In the genomic region with DNA sequence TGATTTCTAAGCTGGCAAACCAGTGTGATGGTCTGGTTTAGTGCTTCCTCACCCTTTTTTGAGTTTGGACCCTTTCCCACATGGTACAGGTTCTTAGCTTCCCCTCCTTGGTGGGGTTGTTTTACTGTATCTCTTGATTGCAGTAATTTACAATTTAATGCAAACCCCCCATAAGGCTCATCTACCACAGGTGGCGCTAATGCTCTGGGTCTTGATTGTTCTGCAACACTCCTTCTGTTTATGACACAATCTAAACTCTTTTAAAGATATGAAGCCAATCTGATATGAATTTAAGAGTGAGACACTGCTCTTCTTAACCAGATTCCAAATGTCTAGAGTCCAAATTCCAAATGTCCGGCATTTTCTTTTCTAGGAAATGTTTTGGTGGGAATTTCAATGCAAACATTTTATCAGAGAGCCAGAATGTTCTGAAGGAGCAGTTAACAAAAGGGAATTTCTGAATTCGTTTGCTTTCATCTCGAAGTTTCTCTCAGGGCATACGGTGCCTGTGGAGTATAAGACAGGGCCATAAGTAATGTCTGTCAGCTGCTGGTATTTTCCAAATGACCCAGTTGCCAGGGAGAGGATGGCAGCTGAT, we compare ENCODE assay signal across 8 cellular contexts.
DNase-seq lines count a peak whose midpoint lies in the region; ATAC-seq and TF ChIP-seq lines count a peak whose summit lies in the region.

No MANE protein-coding gene starts in this region.

- H3K36me3 ChIP-seq in neutrophil: peaks cover 35% of the 10 kb centered on the region

- H3K27ac ChIP-seq in neutrophil: peak overlapping the region; percentile 49

- CTCF ChIA-PET in Calu3 (lab: Charles Lee): no interaction called here

- no peaks in the 10 kb centered on the region for H3K9me3 ChIP-seq in neutrophil

- H3K4me1 Mint-ChIP-seq in Calu3 (ENCODE audit: low read depth, unreplicated experiment) (peaks cover under 1% of the 10 kb centered on the region), HFFc6 (ENCODE audit: low read depth) (no peaks in the 10 kb centered on the region; the same call in 1 of the 2 replicates)

- H3K4me3 Mint-ChIP-seq in Calu3 (ENCODE audit: low read depth, unreplicated experiment) (no peak overlapping the region), HFFc6 (no peak overlapping the region)

- H3K27me3 ChIP-seq in neutrophil: no peaks in the 10 kb centered on the region

- intact Hi-C loops in Calu3 (cut with micrococcal nuclease; ENCODE audit: unreplicated experiment): no loop called here

- H3K27ac Mint-ChIP-seq in Calu3 (ENCODE audit: unreplicated experiment) (no peak overlapping the region), HFFc6 (no peak overlapping the region)

- H3K27me3 Mint-ChIP-seq in Calu3 (ENCODE audit: unreplicated experiment) (no peaks in the 10 kb centered on the region), HFFc6 (ENCODE audit: insufficient read depth) (peaks cover 3% of the 10 kb centered on the region; the same call in 1 of the 2 replicates)

- H3K4me3 ChIP-seq in neutrophil (ENCODE audit: low read depth in 1 of 2, low read length in 1 of 2): no peak overlapping the region

- H3K36me3 Mint-ChIP-seq in Calu3 (ENCODE audit: insufficient read depth, unreplicated experiment): peaks cover 33% of the 10 kb centered on the region
- no peaks in the 10 kb centered on the region for H3K36me3 Mint-ChIP-seq in HFFc6 (ENCODE audit: low read depth)

- DNase-seq in Calu3 (peak; percentile 25), HFFc6 (peak; percentile 39), dermis blood vessel endothelial cell (peak; percentile 77)

- H3K4me1 ChIP-seq in neutrophil (ENCODE audit: control insufficient read depth in 1 of 2, insufficient read depth in 1 of 2, low read depth in 1 of 2, low read length in 1 of 2): peaks cover 0 to 3% of the 10 kb centered on the region in 2 experiments

- peak; percentile 43; the same call in 1 of the 3 replicates for ATAC-seq in SK-N-SH treated with all-trans-retinoic acid at 6 μM for 48 hours
- ATAC-seq in HG02798 (IDR thresholded peaks at IDR 0.05; ENCODE audit: poor library complexity, unreplicated experiment): no peak
- no peak for ATAC-seq in HG03442 (IDR thresholded peaks at IDR 0.05; ENCODE audit: unreplicated experiment)
- ATAC-seq in HG03460 (IDR thresholded peaks at IDR 0.05; ENCODE audit: unreplicated experiment): no peak

- no TSS peak for BruUV-seq in Calu3 (replicated peaks; lab: Mats Ljungman, UMichigan)

- H3K9me3 Mint-ChIP-seq in Calu3 (ENCODE audit: low read depth, unreplicated experiment) (no peaks in the 10 kb centered on the region), HFFc6 (no peaks in the 10 kb centered on the region)

- peak; percentile 34 for TF ChIP-seq CTCF in Calu3 (IDR thresholded peaks at IDR 0.05; ENCODE audit: unreplicated experiment)
- peak; percentile 79 for TF ChIP-seq CTCF in HFFc6 (IDR thresholded peaks at IDR 0.05)
- no peak for TF ChIP-seq CTCF in neutrophil (IDR thresholded peaks at IDR 0.05)

TF ChIP-seq in SK-N-SH treated with all-trans-retinoic acid at 6 μM for 48 hours, 23 proteins besides CTCF, POLR2A, EP300 and RAD21:
- no peak for TF ChIP-seq RARB (CRISPR knock-in tag; IDR thresholded peaks at IDR 0.05)
- no peak for TF ChIP-seq CSDC2 (CRISPR knock-in tag; IDR thresholded peaks at IDR 0.05)
- TF ChIP-seq TCF4 (CRISPR knock-in tag; IDR thresholded peaks at IDR 0.05; ENCODE audit: borderline replicate concordance): no peak
- TF ChIP-seq ZFP3 (CRISPR knock-in tag; IDR thresholded peaks at IDR 0.05): no peak
- no peak for TF ChIP-seq ZC3H10 (CRISPR knock-in tag; IDR thresholded peaks at IDR 0.05)

Comparison
In these comparisons a context has a peak if more than half of its experiments do, and no peak if none do; other contexts are left out.
1. DNase-seq: peak in every context shown above with its lines; median percentile 77 in dermis blood vessel endothelial cell; 39 in HFFc6; 25 in Calu3.